Comparison of ENCODE assay signal across 1 cellular context in the genomic region with DNA sequence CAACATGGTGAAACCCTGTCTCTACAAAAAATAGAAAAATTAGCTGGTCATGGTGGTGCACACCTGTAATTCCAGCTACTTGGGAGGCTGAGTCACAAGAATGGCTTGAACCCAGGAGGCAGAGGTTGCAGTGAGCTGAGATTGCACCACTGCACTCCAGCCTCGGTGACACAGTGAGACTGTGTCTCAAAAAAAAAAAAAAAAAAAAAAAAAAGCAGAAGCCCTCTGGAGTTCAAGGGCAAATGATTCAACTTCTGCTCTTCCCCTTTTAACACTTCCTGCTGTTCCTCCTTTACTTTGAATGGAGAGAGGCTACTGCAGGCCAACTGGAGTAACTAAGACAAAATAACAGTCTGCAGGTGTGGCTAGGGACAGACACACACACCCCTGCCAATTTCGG. TPM values are rescaled to one million over a fixed set of nuclear protein-coding genes. Genes with fewer than 3 reads are reported as not detected.
"Had no signal": no experiment of that assay in that cellular context is flagged by ENCODE, and none has a peak within 500 bp of the region (broad histone marks: within the 10 kb centered on the region; RNA-seq: fewer than 3 reads in every experiment).

No MANE protein-coding gene starts in this region.

RNA-seq across cellular contexts. Expression of gene CACHD1, which starts 42.3 kb away (rescaled TPM):
- polyA plus RNA-seq: immature natural killer cell had no signal
